8 cellular contexts compared by ENCODE assay signal in the genomic region with DNA sequence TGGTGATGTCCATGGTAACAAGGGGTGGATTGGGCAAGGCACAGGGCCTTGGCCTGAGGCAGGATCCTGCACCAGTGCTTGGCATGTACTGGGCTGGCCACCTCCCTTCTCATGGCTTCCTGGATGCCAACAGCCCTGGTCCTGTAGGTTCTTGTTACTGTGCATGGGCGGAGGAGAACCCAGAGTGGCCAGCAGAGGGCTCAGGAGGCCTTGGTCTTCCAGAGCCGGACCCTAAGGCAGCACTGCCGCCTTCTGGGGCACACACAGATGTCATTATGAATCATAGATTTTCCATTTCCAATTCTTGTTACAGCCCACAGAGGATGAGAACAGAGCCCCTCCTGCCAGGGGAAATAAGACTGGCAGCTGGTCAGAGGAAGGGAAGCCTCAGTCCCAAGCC.
DNase-seq lines count a peak whose midpoint lies in the region; TF ChIP-seq lines count a peak whose summit lies in the region.
"Not testable (repeated sequence)": the region's sequence is repeated elsewhere in the genome, so short reads cannot be mapped to it uniquely, and the experiment has no call there.

No MANE protein-coding gene starts in this region.

- intact Hi-C loops in activated CD4-positive, alpha-beta memory T cell treated with anti-CD3 and anti-CD28 coated beads for 36 hours (cut with micrococcal nuclease); left ventricle myocardium inferior (cut with micrococcal nuclease): not testable (repeated sequence)

- TF ChIP-seq RAD21 in SK-N-SH (IDR thresholded peaks at IDR 0.05; ENCODE audit: low read length), result not testable (repeated sequence)

- H3K36me3 ChIP-seq in HEK293 (ENCODE audit: control insufficient read depth in 2 of 2, insufficient read depth in 1 of 2, low read length in 2 of 2); SK-N-SH (replicated peaks in 1 of 2; ENCODE audit: control insufficient read depth in 1 of 2, insufficient read depth in 2 of 2, low read length in 1 of 2); left ventricle myocardium inferior: not testable (repeated sequence)

- H3K27me3 Mint-ChIP-seq in activated CD4-positive, alpha-beta memory T cell treated with anti-CD3 and anti-CD28 coated beads for 36 hours, result not testable (repeated sequence)

- not testable (repeated sequence) for H3F3A ChIP-seq in SK-N-SH (replicated peaks; ENCODE audit: insufficient read depth)

- H3K27ac Mint-ChIP-seq in activated CD4-positive, alpha-beta memory T cell treated with anti-CD3 and anti-CD28 coated beads for 36 hours, result not testable (repeated sequence)

- not testable (repeated sequence) for H3K9me3 Mint-ChIP-seq in activated CD4-positive, alpha-beta memory T cell treated with anti-CD3 and anti-CD28 coated beads for 36 hours

- H3K79me2 ChIP-seq in SK-N-SH (ENCODE audit: insufficient read depth), result not testable (repeated sequence)

- H3K9me2 ChIP-seq in SK-N-SH, result not testable (repeated sequence)

- DNase-seq in SK-N-SH, left ventricle myocardium inferior: not testable (repeated sequence)
- peak; percentile 63 for DNase-seq in activated CD4-positive, alpha-beta memory T cell treated with anti-CD3 and anti-CD28 coated beads for 36 hours
- peak; percentile 8 for DNase-seq in activated naive CD4-positive, alpha-beta T cell treated with Interleukin-2 at 50 U/mL for 16 hours
- DNase-seq in stimulated activated CD4-positive, alpha-beta T cell treated with anti-CD3 and anti-CD28 coated beads, Interleukin-12 subunit alpha, Interleukin-12 subunit beta, amount 100 ng/mL, for 48 hours (ENCODE audit: low read depth in 2 of 3, low spot score in 1 of 3), result peak in 2 of 3 donors; percentile 17 to 33
- DNase-seq in stimulated activated CD8-positive, alpha-beta memory T cell treated with anti-CD3 and anti-CD28 coated beads, Interleukin-4, amount 100 ng/mL, for 48 hours, result peak; percentile 52

- WGBS in SK-N-SH (ENCODE audit: low lambda C conversion rate), result no CpG with 5 or more reads among the region's 3 CpGs

- H3K9ac ChIP-seq in SK-N-SH, result not testable (repeated sequence)

- not testable (repeated sequence) for H3K27me3 ChIP-seq in SK-N-SH (ENCODE audit: insufficient read depth); left ventricle myocardium inferior (ENCODE audit: low read depth)

- not testable (repeated sequence) for TF ChIP-seq EP300 in SK-N-SH (IDR thresholded peaks at IDR 0.05; ENCODE audit: borderline replicate concordance in 1 of 2, low read depth in 1 of 2, low read length in 1 of 2)

- TF ChIP-seq CTCF in 22Rv1 (IDR thresholded peaks at IDR 0.05), result peak; percentile 61
- not testable (repeated sequence) for TF ChIP-seq CTCF in HEK293 (tag by site-specific recombination; IDR thresholded peaks at IDR 0.05)
- TF ChIP-seq CTCF in SK-N-SH (IDR thresholded peaks at IDR 0.05), result peak; percentile 60
- peak; percentile 36 for TF ChIP-seq CTCF in left ventricle myocardium inferior (IDR thresholded peaks at IDR 0.05; ENCODE audit: borderline replicate concordance)

- CTCF ChIA-PET in HEK293 (lab: Yijun Ruan, JAX); SK-N-SH (lab: Yijun Ruan, JAX); activated CD4-positive, alpha-beta memory T cell treated with anti-CD3 and anti-CD28 coated beads for 36 hours (lab: Charles Lee): not testable (repeated sequence)

- POLR2A ChIA-PET in HEK293 (lab: Yijun Ruan, JAX); SK-N-SH (lab: Yijun Ruan, JAX); activated CD4-positive, alpha-beta memory T cell treated with anti-CD3 and anti-CD28 coated beads for 36 hours (lab: Charles Lee): not testable (repeated sequence)

- H3K4me1 ChIP-seq in HEK293 (ENCODE audit: control insufficient read depth, insufficient read depth, low read length); SK-N-SH (ENCODE audit: control insufficient read depth in 1 of 2, insufficient read depth in 2 of 2, low read depth in 1 of 2, low read length in 1 of 2); left ventricle myocardium inferior: not testable (repeated sequence)

- H3K36me3 Mint-ChIP-seq in activated CD4-positive, alpha-beta memory T cell treated with anti-CD3 and anti-CD28 coated beads for 36 hours, result not testable (repeated sequence)

- H3K4me3 Mint-ChIP-seq in activated CD4-positive, alpha-beta memory T cell treated with anti-CD3 and anti-CD28 coated beads for 36 hours, result not testable (repeated sequence)

- H2AFZ ChIP-seq in SK-N-SH (ENCODE audit: low read depth), result not testable (repeated sequence)

- H3K4me1 Mint-ChIP-seq in activated CD4-positive, alpha-beta memory T cell treated with anti-CD3 and anti-CD28 coated beads for 36 hours (ENCODE audit: low read depth), result not testable (repeated sequence)

- H3K4me3 ChIP-seq in HEK293 (ENCODE audit: low read depth, low read length); SK-N-SH (ENCODE audit: low read depth in 2 of 2, low read length in 1 of 2); left ventricle myocardium inferior: not testable (repeated sequence)

- not testable (repeated sequence) for H3K27ac ChIP-seq in 22Rv1; HEK293 (ENCODE audit: extremely low read depth, low read depth, low read length); SK-N-SH (ENCODE audit: low read depth in 2 of 2, low read length in 1 of 2); left ventricle myocardium inferior (replicated peaks)

- H4K20me1 ChIP-seq in SK-N-SH (ENCODE audit: insufficient read depth), result not testable (repeated sequence)

- not testable (repeated sequence) for H3K4me2 ChIP-seq in SK-N-SH

- not testable (repeated sequence) for H3K9me3 ChIP-seq in HEK293 (ENCODE audit: control insufficient read depth, insufficient read depth, low read depth, low read length); SK-N-SH; left ventricle myocardium inferior (replicated peaks)

TF ChIP-seq in HEK293, 187 proteins besides CTCF, POLR2A, EP300 and RAD21:
- peak; percentile 31 for TF ChIP-seq ZNF654 (tag by site-specific recombination; IDR thresholded peaks at IDR 0.05; ENCODE audit: low read depth)

TF ChIP-seq in SK-N-SH, 30 proteins besides CTCF, POLR2A, EP300 and RAD21:
- peak; percentile 8; the same call in 1 of the 2 replicates for TF ChIP-seq SMC3 (IDR thresholded peaks at IDR 0.05; ENCODE audit: low read depth, low read length)
